ENCODE assay signal across 8 cellular contexts in the genomic region with DNA sequence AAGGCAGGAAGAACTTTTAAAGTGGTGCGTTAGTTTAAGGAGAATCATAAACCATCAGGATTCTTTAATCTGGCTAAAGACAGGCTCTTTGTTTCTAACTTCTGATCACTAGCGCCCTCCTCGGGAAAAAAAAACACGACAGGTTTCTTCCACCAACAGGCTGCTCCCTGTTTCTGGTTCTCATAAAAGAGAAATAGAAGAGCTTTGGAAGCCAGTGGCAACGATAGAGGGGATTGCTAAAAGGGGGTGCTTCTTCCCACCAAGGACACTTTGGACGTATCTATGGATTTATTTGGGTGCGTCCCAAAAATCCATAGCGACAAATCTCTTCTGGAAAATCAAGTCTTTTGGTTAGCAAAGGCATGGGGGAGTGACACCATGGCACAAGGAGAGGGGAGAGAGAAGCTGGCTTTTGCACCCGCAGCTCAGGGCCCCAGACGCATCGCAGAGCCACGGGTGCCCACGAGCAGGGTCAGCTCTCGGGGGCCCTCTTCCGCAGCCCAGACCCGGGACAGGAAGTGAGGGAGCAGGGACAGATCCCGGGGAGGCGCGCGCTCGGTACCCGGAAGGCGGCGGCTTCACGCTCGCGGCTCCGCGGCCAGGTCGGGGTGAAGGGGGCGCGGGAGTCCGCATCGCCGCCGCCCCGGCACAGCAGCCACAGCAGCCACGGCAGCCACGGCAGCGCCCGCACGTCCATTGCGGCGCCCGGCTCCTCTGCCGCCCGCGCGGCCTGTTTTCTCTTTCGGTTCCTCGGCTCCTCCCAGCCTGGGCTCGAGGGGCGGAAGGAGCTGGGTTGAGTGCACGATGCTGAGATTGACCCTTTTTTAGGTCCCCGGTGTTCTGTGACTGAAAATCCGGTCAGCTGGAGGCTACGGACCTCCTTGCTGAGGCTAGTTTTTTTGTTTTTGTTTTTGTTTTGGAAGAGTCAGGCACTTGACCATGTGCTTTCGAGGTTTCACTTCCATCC. TPM values are rescaled to one million over a fixed set of nuclear protein-coding genes. Genes with fewer than 3 reads are reported as not detected.
DNase-seq lines count a peak whose midpoint lies in the region; ATAC-seq and TF ChIP-seq lines count a peak whose summit lies in the region.

A gene with protein sequence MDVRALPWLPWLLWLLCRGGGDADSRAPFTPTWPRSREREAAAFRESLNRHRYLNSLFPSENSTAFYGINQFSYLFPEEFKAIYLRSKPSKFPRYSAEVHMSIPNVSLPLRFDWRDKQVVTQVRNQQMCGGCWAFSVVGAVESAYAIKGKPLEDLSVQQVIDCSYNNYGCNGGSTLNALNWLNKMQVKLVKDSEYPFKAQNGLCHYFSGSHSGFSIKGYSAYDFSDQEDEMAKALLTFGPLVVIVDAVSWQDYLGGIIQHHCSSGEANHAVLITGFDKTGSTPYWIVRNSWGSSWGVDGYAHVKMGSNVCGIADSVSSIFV (minus strand): TSS at position 716 of the 967 bp plus-strand sequence. CDS start 19 bp downstream, at position 697.

- H3K27ac Mint-ChIP-seq in neural progenitor cell, result peak within 1 kb of the TSS; percentile 97

- ATAC-seq in GM21529 (IDR thresholded peaks at IDR 0.05; ENCODE audit: unreplicated experiment), result peak; percentile 94

- peak within 1 kb of the TSS; percentile 41 for H3K9ac ChIP-seq in neural progenitor cell

- H3K4me3 ChIP-seq in fibroblast of villous mesenchyme (ENCODE audit: low read depth, low read length) (peak within 1 kb of the TSS; percentile 69), neural progenitor cell (peak within 1 kb of the TSS; percentile 63)

- no peaks in the 10 kb centered on the region for H3K9me3 ChIP-seq in neural progenitor cell (ENCODE audit: low read depth)

- H4K20me1 ChIP-seq in neural progenitor cell (ENCODE audit: low read depth), result no peaks in the 10 kb centered on the region

- H3K27ac ChIP-seq in neural progenitor cell, result peak within 1 kb of the TSS; percentile 7

- H3F3A ChIP-seq in neural progenitor cell (ENCODE audit: low read depth), result no peaks in the 10 kb centered on the region

- H3K36me3 Mint-ChIP-seq in neural progenitor cell, result no peaks in the 10 kb centered on the region

- H3K79me2 ChIP-seq in neural progenitor cell (ENCODE audit: low read depth), result no peaks in the 10 kb centered on the region

- peak; percentile 29; the same call in 1 of the 2 replicates for TF ChIP-seq EP300 in Ishikawa (IDR thresholded peaks at IDR 0.05; ENCODE audit: borderline replicate concordance)

- H3K9me3 Mint-ChIP-seq in neural progenitor cell, result peaks cover 6% of the 10 kb centered on the region

- peaks cover 10% of the 10 kb centered on the region for H3K4me1 Mint-ChIP-seq in neural progenitor cell

- H3K36me3 ChIP-seq in neural progenitor cell, result no peaks in the 10 kb centered on the region

- TF ChIP-seq CTCF in fibroblast of villous mesenchyme (IDR thresholded peaks at IDR 0.05; ENCODE audit: insufficient read depth, low read depth, low read length), result peak; percentile 68
- peak; percentile 64 for TF ChIP-seq CTCF in neural progenitor cell (IDR thresholded peaks at IDR 0.05)

- peak within 1 kb of the TSS; percentile 87 for H3K4me2 ChIP-seq in neural progenitor cell

- peak within 1 kb of the TSS; percentile 87 for H3K4me3 Mint-ChIP-seq in neural progenitor cell

- peak within 1 kb of the TSS; percentile 98 for H2AFZ ChIP-seq in neural progenitor cell (replicated peaks)

- no peaks in the 10 kb centered on the region for H3K4me1 ChIP-seq in neural progenitor cell

- peaks cover 4% of the 10 kb centered on the region for H3K27me3 Mint-ChIP-seq in neural progenitor cell (ENCODE audit: insufficient read depth, low read depth)

- no peaks in the 10 kb centered on the region for H3K27me3 ChIP-seq in neural progenitor cell

- peak; percentile 63 for TF ChIP-seq RAD21 in Ishikawa (IDR thresholded peaks at IDR 0.05; ENCODE audit: low read depth)

- peak; percentile 58 for DNase-seq in DMS53 treated with DMSO at 0.1 percent for 48 hours (lab: John Stamatoyannopoulos, UW; ENCODE audit: unreplicated experiment)
- peak; percentile 69 for DNase-seq in RPMI8226
- peak; percentile 44 for DNase-seq in activated gamma-delta T cell (lab: John Stamatoyannopoulos, UW)
- DNase-seq in fibroblast of villous mesenchyme (ENCODE audit: low read depth), result peak; percentile 87
- peak; percentile 71 for DNase-seq in neural progenitor cell (ENCODE audit: low spot score)
- peak; percentile 82 for DNase-seq in stromal cell of bone marrow (ENCODE audit: low read depth)

TF ChIP-seq in Ishikawa, 13 proteins besides CTCF, POLR2A, EP300 and RAD21:
- 0 out of 2 replicates have a peak, but pooled peaks have one; percentile 8 for TF ChIP-seq NFIC (IDR thresholded peaks at IDR 0.05)
- TF ChIP-seq, protein P1, sequence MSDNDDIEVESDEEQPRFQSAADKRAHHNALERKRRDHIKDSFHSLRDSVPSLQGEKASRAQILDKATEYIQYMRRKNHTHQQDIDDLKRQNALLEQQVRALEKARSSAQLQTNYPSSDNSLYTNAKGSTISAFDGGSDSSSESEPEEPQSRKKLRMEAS (IDR thresholded peaks at IDR 0.05), result peak; percentile 68
- no peak for TF ChIP-seq FOXM1 (IDR thresholded peaks at IDR 0.05; ENCODE audit: borderline replicate concordance, low read depth)
- TF ChIP-seq TCF12 (IDR thresholded peaks at IDR 0.05; ENCODE audit: low read depth), result peak; percentile 45; the same call in 1 of the 2 replicates
- no peak for TF ChIP-seq CEBPB (IDR thresholded peaks at IDR 0.05)
- no peak for TF ChIP-seq TEAD4 (IDR thresholded peaks at IDR 0.05)
- TF ChIP-seq TAF1 (IDR thresholded peaks at IDR 0.05; ENCODE audit: low read depth), result no peak; the same call in 1 of the 2 replicates
- TF ChIP-seq YY1 (IDR thresholded peaks at IDR 0.05; ENCODE audit: low read depth), result 0 out of 2 replicates have a peak, but pooled peaks have one; percentile 35
- TF ChIP-seq ZBTB7A (IDR thresholded peaks at IDR 0.05; ENCODE audit: low read depth), result peak; percentile 70; the same call in 1 of the 2 replicates
- no peak for TF ChIP-seq CREB1 (IDR thresholded peaks at IDR 0.05; ENCODE audit: low read depth)

RNA-seq across cellular contexts. Expression of the gene that starts here (rescaled TPM):
- 10.8 and 12.2 TPM in 2 replicates for total RNA-seq in fibroblast of villous mesenchyme
- total RNA-seq in neural progenitor cell (ENCODE audit: low replicate concordance), result 3.2 and 3.9 TPM in 2 replicates

Comparison
In these comparisons a context has a peak if more than half of its experiments do, and no peak if none do; other contexts are left out.
1. Peak in every context shown above with its lines: DNase-seq, ATAC-seq, H3K4me3 ChIP-seq and H3K27ac ChIP-seq.